ENCODE assay signal across 26 cellular contexts in genomic region chr5:80117446-80117845, GRCh38.
DNase-seq lines count a peak whose midpoint lies in the region; FAIRE-seq and TF ChIP-seq lines count a peak whose summit lies in the region.
"Had no signal": no experiment of that assay in that cellular context is flagged by ENCODE, and none has a peak within 500 bp of the region (broad histone marks: within the 10 kb centered on the region; RNA-seq: fewer than 3 reads in every experiment).

No MANE protein-coding gene starts in this region.

- H3K27me3 Mint-ChIP-seq in activated naive CD4-positive, alpha-beta T cell treated with anti-CD3 and anti-CD28 coated beads, Interleukin-2, amount 10 ng/mL, durations not matched to agents 7 days and 5 days = no peaks in the 10 kb centered on the region
- H3K27me3 Mint-ChIP-seq in T-helper 1 cell treated with Interleukin-12 subunit alpha and Interleukin-12 subunit beta and Interleukin-4 antibody, amounts not matched to agents 30 μg/mL and 1 μg/mL, for 36 hours (ENCODE audit: low read depth) = no peaks in the 10 kb centered on the region
- H3K27me3 Mint-ChIP-seq: activated B cell treated with CpG ODN at 0.5 μM for 24 hours; natural killer cell treated with Interleukin-12 subunit alpha and Interleukin-12 subunit beta and Interleukin-15 and Interleukin-18, amount 100 ng/mL, for 72 hours had no signal

- H3K9me3 ChIP-seq in small intestine (ENCODE audit: control insufficient read depth, low read depth) = no peaks in the 10 kb centered on the region
- H3K9me3 ChIP-seq in SJCRH30 (replicated peaks) = peaks cover 7% of the 10 kb centered on the region; the same call in 1 of the 2 replicates
- H3K9me3 ChIP-seq: body of pancreas, esophagus squamous epithelium, transverse colon had no signal

- no peak for TF ChIP-seq CTCF in astrocyte of the cerebellum (IDR thresholded peaks at IDR 0.05; ENCODE audit: low read depth, low read length, missing control alignments)

- DNase-seq in activated naive CD4-positive, alpha-beta T cell treated with anti-CD3 and anti-CD28 coated beads, Interleukin-2, amount 10 ng/mL, durations not matched to agents 7 days and 5 days = no peak
- DNase-seq in activated naive CD4-positive, alpha-beta T cell treated with anti-CD3 and anti-CD28 coated beads, Interleukin-2, amount 50 U/mL, for 16 hours = no peak
- DNase-seq in astrocyte of the cerebellum (ENCODE audit: low read depth) = peak; percentile 41
- DNase-seq in small intestine = peak; percentile 37
- no peak for DNase-seq in NCI-H69 (lab: John Stamatoyannopoulos, UW)
- no peak for DNase-seq in cerebellar nuclear complex (lab: John Stamatoyannopoulos, UW)
- no peak for DNase-seq in SJCRH30
- DNase-seq: activated B cell treated with CpG ODN at 0.5 μM for 24 hours; activated gamma-delta T cell treated with Interleukin-2 at 50 U/mL for 16 hours; body of pancreas; DMS153; effector memory CD4-positive, alpha-beta T cell; esophagus squamous epithelium; HCEC 1CT; left cardiac atrium; mesendoderm; NCI-H1694; NCI-H748 treated with DMSO at 0.1 percent for 48 hours; stimulated activated CD4-positive, alpha-beta T cell treated with anti-CD3 and anti-CD28 coated beads, Interleukin-2, amount 100 ng/mL, for 24 hours; stimulated activated naive CD4-positive, alpha-beta T cell treated with Interleukin-2 at 50 U/mL for 16 hours; T-helper 9 cell; transverse colon had no signal

- H3K27me3 ChIP-seq in small intestine (ENCODE audit: control insufficient read depth in 2 of 2, insufficient read depth in 2 of 2, low read length in 2 of 2) (no peaks in the 10 kb centered on the region), SJCRH30 (no peaks in the 10 kb centered on the region)
- H3K27me3 ChIP-seq: body of pancreas, esophagus squamous epithelium, transverse colon had no signal

- peaks cover 31% of the 10 kb centered on the region for H3K4me1 Mint-ChIP-seq in activated naive CD4-positive, alpha-beta T cell treated with anti-CD3 and anti-CD28 coated beads, Interleukin-2, amount 10 ng/mL, durations not matched to agents 7 days and 5 days
- H3K4me1 Mint-ChIP-seq in T-helper 1 cell treated with Interleukin-12 subunit alpha and Interleukin-12 subunit beta and Interleukin-4 antibody, amounts not matched to agents 30 μg/mL and 1 μg/mL, for 36 hours (ENCODE audit: low read depth) = peaks cover 8% of the 10 kb centered on the region

- no peak overlapping the region for H3K4me3 Mint-ChIP-seq in activated naive CD4-positive, alpha-beta T cell treated with anti-CD3 and anti-CD28 coated beads, Interleukin-2, amount 10 ng/mL, durations not matched to agents 7 days and 5 days
- no peak overlapping the region for H3K4me3 Mint-ChIP-seq in T-helper 1 cell treated with Interleukin-12 subunit alpha and Interleukin-12 subunit beta and Interleukin-4 antibody, amounts not matched to agents 30 μg/mL and 1 μg/mL, for 36 hours
- H3K4me3 Mint-ChIP-seq: activated B cell treated with CpG ODN at 0.5 μM for 24 hours; natural killer cell treated with Interleukin-12 subunit alpha and Interleukin-12 subunit beta and Interleukin-15 and Interleukin-18, amount 100 ng/mL, for 72 hours had no signal

- no peaks in the 10 kb centered on the region for H3K4me1 ChIP-seq in small intestine (ENCODE audit: control insufficient read depth in 2 of 2, insufficient read depth in 1 of 2, low read depth in 1 of 2, low read length in 1 of 2)
- no peaks in the 10 kb centered on the region for H3K4me1 ChIP-seq in SJCRH30
- H3K4me1 ChIP-seq: body of pancreas, esophagus squamous epithelium had no signal

- peaks cover 33% of the 10 kb centered on the region for H3K9me3 Mint-ChIP-seq in activated naive CD4-positive, alpha-beta T cell treated with anti-CD3 and anti-CD28 coated beads, Interleukin-2, amount 10 ng/mL, durations not matched to agents 7 days and 5 days
- peaks cover 24% of the 10 kb centered on the region for H3K9me3 Mint-ChIP-seq in T-helper 1 cell treated with Interleukin-12 subunit alpha and Interleukin-12 subunit beta and Interleukin-4 antibody, amounts not matched to agents 30 μg/mL and 1 μg/mL, for 36 hours
- H3K9me3 Mint-ChIP-seq: natural killer cell treated with Interleukin-12 subunit alpha and Interleukin-12 subunit beta and Interleukin-15 and Interleukin-18, amount 100 ng/mL, for 72 hours had no signal

- H3K27ac Mint-ChIP-seq in activated naive CD4-positive, alpha-beta T cell treated with anti-CD3 and anti-CD28 coated beads, Interleukin-2, amount 10 ng/mL, durations not matched to agents 7 days and 5 days = peak overlapping the region; percentile 70
- H3K27ac Mint-ChIP-seq in T-helper 1 cell treated with Interleukin-12 subunit alpha and Interleukin-12 subunit beta and Interleukin-4 antibody, amounts not matched to agents 30 μg/mL and 1 μg/mL, for 36 hours = peak overlapping the region; percentile 60
- H3K27ac Mint-ChIP-seq: activated B cell treated with CpG ODN at 0.5 μM for 24 hours; natural killer cell treated with Interleukin-12 subunit alpha and Interleukin-12 subunit beta and Interleukin-15 and Interleukin-18, amount 100 ng/mL, for 72 hours had no signal

- peaks cover 80% of the 10 kb centered on the region for H3K36me3 Mint-ChIP-seq in activated naive CD4-positive, alpha-beta T cell treated with anti-CD3 and anti-CD28 coated beads, Interleukin-2, amount 10 ng/mL, durations not matched to agents 7 days and 5 days
- H3K36me3 Mint-ChIP-seq in T-helper 1 cell treated with Interleukin-12 subunit alpha and Interleukin-12 subunit beta and Interleukin-4 antibody, amounts not matched to agents 30 μg/mL and 1 μg/mL, for 36 hours (ENCODE audit: low read depth) = peaks cover 33% of the 10 kb centered on the region
- H3K36me3 Mint-ChIP-seq: natural killer cell treated with Interleukin-12 subunit alpha and Interleukin-12 subunit beta and Interleukin-15 and Interleukin-18, amount 100 ng/mL, for 72 hours had no signal

- H3K27ac ChIP-seq in small intestine (ENCODE audit: low read depth in 1 of 2, low read length in 1 of 2) (no peak overlapping the region), SJCRH30 (no peak overlapping the region)
- H3K27ac ChIP-seq: body of pancreas, C4-2B, esophagus squamous epithelium, transverse colon had no signal

- no peak for FAIRE-seq in small intestine (lab: Jason Lieb, UNC)
- FAIRE-seq: RCC 7860 had no signal

- no peak overlapping the region for H3K4me3 ChIP-seq in astrocyte of the cerebellum (ENCODE audit: low read depth, low read length)
- no peak overlapping the region for H3K4me3 ChIP-seq in small intestine (ENCODE audit: low read depth in 1 of 2, low read length in 2 of 2)
- no peak overlapping the region for H3K4me3 ChIP-seq in SJCRH30
- H3K4me3 ChIP-seq: body of pancreas, esophagus squamous epithelium, transverse colon had no signal

- H3K36me3 ChIP-seq in small intestine (ENCODE audit: control insufficient read depth in 2 of 2, insufficient read depth in 2 of 2, low read length in 2 of 2) = no peaks in the 10 kb centered on the region
- no peaks in the 10 kb centered on the region for H3K36me3 ChIP-seq in SJCRH30
- H3K36me3 ChIP-seq: transverse colon had no signal

- CTCF ChIA-PET in activated naive CD4-positive, alpha-beta T cell treated with anti-CD3 and anti-CD28 coated beads, Interleukin-2, amount 10 ng/mL, durations not matched to agents 7 days and 5 days (lab: Charles Lee) = interaction anchor here (1.2 to 1.4 kb wide), 3 partner anchors 10 to 75 kb away, joined by 3 to 4 read pairs (median 3); no protein-coding TSS in a partner anchor

- in situ Hi-C loops in astrocyte of the cerebellum (cut with HindIII; ENCODE audit: low sequenced_read_pairs) = no loop called here

Comparison
In these comparisons a context has a peak if more than half of its experiments do, and no peak if none do; other contexts are left out.
1. DNase-seq: peak in astrocyte of the cerebellum (single experiment) and small intestine (single experiment); none in activated naive CD4-positive, alpha-beta T cell treated with anti-CD3 and anti-CD28 coated beads, Interleukin-2, amount 10 ng/mL, durations not matched to agents 7 days and 5 days (single experiment), activated naive CD4-positive, alpha-beta T cell treated with anti-CD3 and anti-CD28 coated beads, Interleukin-2, amount 50 U/mL, for 16 hours (single experiment), NCI-H69 (single experiment), cerebellar nuclear complex (0 of 2) and SJCRH30 (0 of 2).